ENCODE assay signal across 32 cellular contexts in the genomic region with DNA sequence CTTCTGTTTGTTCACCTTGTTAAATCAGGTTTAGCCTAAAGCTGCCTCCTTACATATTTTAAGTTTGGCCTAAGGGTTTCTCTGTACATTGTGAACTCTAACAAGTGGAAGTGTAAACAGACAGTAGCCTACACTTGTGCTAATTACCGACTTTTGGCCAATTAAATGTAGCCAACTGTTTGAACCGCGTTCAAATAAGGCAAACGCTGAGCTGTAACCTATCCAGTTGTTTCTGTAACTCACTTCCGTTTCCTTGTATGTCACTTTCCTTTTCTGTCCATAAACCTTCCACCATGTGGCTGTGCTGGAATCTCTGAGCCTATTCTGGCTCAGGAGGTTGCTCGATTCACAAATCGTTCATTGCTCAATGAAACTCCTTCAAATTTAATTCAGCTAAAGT. TPM values are rescaled to one million over a fixed set of nuclear protein-coding genes. Genes with fewer than 3 reads are reported as not detected.
"Had no signal": no experiment of that assay in that cellular context is flagged by ENCODE, and none has a peak within 500 bp of the region (broad histone marks: within the 10 kb centered on the region; RNA-seq: fewer than 3 reads in every experiment).

No MANE protein-coding gene starts in this region.

- H3K36me3 ChIP-seq: gastrocnemius medialis, sigmoid colon, thoracic aorta, tibial nerve, vagina had no signal

- FAIRE-seq: colon, keratinocyte had no signal

- H3K4me3 Mint-ChIP-seq: dendritic cell treated with granulocyte-macrophage colony-stimulating factor and Interleukin-4, amounts not matched to agents 40 ng/mL and 50 ng/mL, for 4 days; endodermal cell; memory B cell; naive thymus-derived CD4-positive, alpha-beta T cell; nephron progenitor cell; stimulated activated naive B cell treated with anti-CD40 and anti-IgM and Interleukin-4, amounts not matched to agents 10 μg/mL and 1 μg/mL and 100 μg/mL, for 72 hours; stimulated activated naive CD8-positive, alpha-beta T cell treated with anti-CD3 and anti-CD28 coated beads, Interleukin-15, Interleukin-2, amounts not matched to agents 100 ng/mL and 50 ng/mL, for 24 hours had no signal

- H3K27ac ChIP-seq: epithelial cell of prostate, gastrocnemius medialis, psoas muscle, sigmoid colon, thoracic aorta, tibial nerve, vagina had no signal

- ATAC-seq: esophagus mucosa; gastrocnemius medialis; left lobe of liver; naive thymus-derived CD4-positive, alpha-beta T cell; psoas muscle; right cardiac atrium; stimulated activated naive B cell treated with anti-CD40 and anti-IgM and Interleukin-4, amounts not matched to agents 10 μg/mL and 1 μg/mL and 100 μg/mL, for 72 hours had no signal

- H3K36me3 Mint-ChIP-seq: memory B cell; naive thymus-derived CD4-positive, alpha-beta T cell; stimulated activated naive B cell treated with anti-CD40 and anti-IgM and Interleukin-4, amounts not matched to agents 10 μg/mL and 1 μg/mL and 100 μg/mL, for 72 hours had no signal

- H3K4me3 ChIP-seq: gastrocnemius medialis, lung, psoas muscle, sigmoid colon, thoracic aorta, tibial nerve, vagina had no signal

- DNase-seq: effector CD8-positive, alpha-beta T cell; endodermal cell; foreskin fibroblast; gastrocnemius medialis; head of caudate nucleus; naive thymus-derived CD4-positive, alpha-beta T cell; nephron progenitor cell; nucleus accumbens; posterior cingulate gyrus; psoas muscle; right cardiac atrium; sigmoid colon; stimulated activated CD4-positive, alpha-beta T cell treated with anti-CD3 and anti-CD28 coated beads, Interleukin-4, amount 100 ng/mL, for 4 hours; stimulated activated naive B cell treated with anti-CD40 and anti-IgM and Interleukin-4, amounts not matched to agents 10 μg/mL and 1 μg/mL and 100 μg/mL, for 72 hours had no signal

- H3K9me3 Mint-ChIP-seq: dendritic cell treated with granulocyte-macrophage colony-stimulating factor and Interleukin-4, amounts not matched to agents 40 ng/mL and 50 ng/mL, for 4 days; endodermal cell; memory B cell; naive thymus-derived CD4-positive, alpha-beta T cell; nephron progenitor cell; stimulated activated naive B cell treated with anti-CD40 and anti-IgM and Interleukin-4, amounts not matched to agents 10 μg/mL and 1 μg/mL and 100 μg/mL, for 72 hours; stimulated activated naive CD8-positive, alpha-beta T cell treated with anti-CD3 and anti-CD28 coated beads, Interleukin-15, Interleukin-2, amounts not matched to agents 100 ng/mL and 50 ng/mL, for 24 hours had no signal

- H3K27me3 ChIP-seq: gastrocnemius medialis, sigmoid colon, tibial nerve, vagina had no signal

- H3K4me1 Mint-ChIP-seq: memory B cell, nephron progenitor cell had no signal

- H3K9me3 ChIP-seq: gastrocnemius medialis, psoas muscle, sigmoid colon, thoracic aorta, tibial nerve, vagina had no signal

- H3K27ac Mint-ChIP-seq: dendritic cell treated with granulocyte-macrophage colony-stimulating factor and Interleukin-4, amounts not matched to agents 40 ng/mL and 50 ng/mL, for 4 days; endodermal cell; memory B cell; naive thymus-derived CD4-positive, alpha-beta T cell; nephron progenitor cell; stimulated activated naive B cell treated with anti-CD40 and anti-IgM and Interleukin-4, amounts not matched to agents 10 μg/mL and 1 μg/mL and 100 μg/mL, for 72 hours; stimulated activated naive CD8-positive, alpha-beta T cell treated with anti-CD3 and anti-CD28 coated beads, Interleukin-15, Interleukin-2, amounts not matched to agents 100 ng/mL and 50 ng/mL, for 24 hours had no signal

- H3K4me1 ChIP-seq: gastrocnemius medialis, psoas muscle, sigmoid colon, tibial nerve, vagina had no signal

RNA-seq across cellular contexts. Expression of a gene that starts 8.0 kb away (rescaled TPM):
- total RNA-seq: cerebellum; endodermal cell; gastrocnemius medialis; glomerular endothelial cell; mononuclear cell; naive thymus-derived CD4-positive, alpha-beta T cell; osteocyte; psoas muscle; right cardiac atrium; sigmoid colon; skeletal muscle tissue; thoracic aorta; tibial nerve; ureter; vagina had no signal
- polyA plus RNA-seq: keratinocyte; naive thymus-derived CD4-positive, alpha-beta T cell; psoas muscle; right cardiac atrium had no signal

RNA-seq across cellular contexts. Expression of a gene that starts 32.0 kb away (rescaled TPM):
- total RNA-seq: endodermal cell; glomerular endothelial cell; mononuclear cell; naive thymus-derived CD4-positive, alpha-beta T cell; osteocyte had no signal
- polyA plus RNA-seq: naive thymus-derived CD4-positive, alpha-beta T cell had no signal

RNA-seq across cellular contexts. Expression of a gene that starts 54.3 kb away (rescaled TPM):
- total RNA-seq: glomerular endothelial cell, osteocyte, skeletal muscle tissue had no signal
- polyA plus RNA-seq: naive thymus-derived CD4-positive, alpha-beta T cell had no signal

RNA-seq across cellular contexts. Expression of a gene that starts 56.5 kb away (rescaled TPM):
- total RNA-seq: cerebellum, endodermal cell, osteocyte had no signal
